ENCODE assay signal across 17 cellular contexts in genomic region chr19:45772130-45772880, GRCh38. TPM values are rescaled to one million over a fixed set of nuclear protein-coding genes. Genes with fewer than 3 reads are reported as not detected.
A peak's percentile ranks its signal among the peaks of the same experiment; 100 is the strongest.
DNase-seq lines count a peak whose midpoint lies in the region; ATAC-seq and TF ChIP-seq lines count a peak whose summit lies in the region.
"Had no signal": no experiment of that assay in that cellular context is flagged by ENCODE, and none has a peak within 500 bp of the region (broad histone marks: within the 10 kb centered on the region; RNA-seq: fewer than 3 reads in every experiment).

No MANE protein-coding gene starts in this region.

- H3K27ac ChIP-seq in A673 (ENCODE audit: low read depth, low read length, poor library complexity, severe bottlenecking) (peak overlapping the region; percentile 16), GM23338 (ENCODE audit: low read depth) (no peak overlapping the region; the same call in 1 of the 2 replicates)

- no peaks in the 10 kb centered on the region; the same call in 2 of the 3 replicates for H3K9me3 Mint-ChIP-seq in GM23338

- H3K27ac Mint-ChIP-seq in GM23338, result peak overlapping the region; percentile 78

- TF ChIP-seq CTCF in A673 (conservative IDR thresholded peaks at IDR 0.05; ENCODE audit: low read depth, low read length) (no peak), GM23338 (conservative IDR thresholded peaks at IDR 0.05; ENCODE audit: low read depth in 2 of 2) (no peak)

- H3K4me3 ChIP-seq in A673 (ENCODE audit: low read depth, low read length, poor library complexity, severe bottlenecking), result no peak overlapping the region
- peak overlapping the region; percentile 76; the same call in 1 of the 2 replicates for H3K4me3 ChIP-seq in GM23338
- no peak overlapping the region for H3K4me3 ChIP-seq in adipocyte (ENCODE audit: low read length)
- H3K4me3 ChIP-seq in mucosa of stomach (ENCODE audit: low read length), result peak overlapping the region; percentile 8
- H3K4me3 ChIP-seq: SJCRH30 had no signal

- H3K27me3 ChIP-seq in A673 (replicated peaks; ENCODE audit: insufficient read depth, low read depth, low read length, poor library complexity) (no peaks in the 10 kb centered on the region), GM23338 (ENCODE audit: insufficient read depth) (no peaks in the 10 kb centered on the region), adipocyte (replicated peaks; ENCODE audit: control insufficient read depth, insufficient read depth, low read length) (no peaks in the 10 kb centered on the region), mucosa of stomach (ENCODE audit: control insufficient read depth, insufficient read depth, low read length) (peaks cover 5% of the 10 kb centered on the region)
- H3K27me3 ChIP-seq: SJCRH30 had no signal

- H3K9ac ChIP-seq in adipocyte (ENCODE audit: low read length) (peak overlapping the region; percentile 2), mucosa of stomach (ENCODE audit: low read length) (peak overlapping the region; percentile 72)

- H3K36me3 Mint-ChIP-seq in GM23338 (ENCODE audit: low read depth), result peaks cover 34% of the 10 kb centered on the region

- H3K4me1 Mint-ChIP-seq in GM23338, result peaks cover 15% of the 10 kb centered on the region

- peaks cover 36% of the 10 kb centered on the region for H3K27me3 Mint-ChIP-seq in GM23338 (ENCODE audit: insufficient read depth, low read depth, poor library complexity)

- POLR2A ChIA-PET in A673 (lab: Charles Lee; ENCODE audit: low non-redundant PET), result no interaction called here

- peaks cover 4% of the 10 kb centered on the region for H3K4me1 ChIP-seq in A673 (ENCODE audit: insufficient read depth, low read length, poor library complexity, severe bottlenecking)
- peaks cover 9% of the 10 kb centered on the region; the same call in 1 of the 2 replicates for H3K4me1 ChIP-seq in GM23338 (ENCODE audit: insufficient read depth)
- peaks cover 9% of the 10 kb centered on the region for H3K4me1 ChIP-seq in adipocyte (ENCODE audit: control insufficient read depth, insufficient read depth, low read length)
- H3K4me1 ChIP-seq in mucosa of stomach (ENCODE audit: control insufficient read depth, insufficient read depth, low read length), result peaks cover 38% of the 10 kb centered on the region

- H3F3A ChIP-seq in GM23338 (replicated peaks; ENCODE audit: low read depth), result peaks cover 30% of the 10 kb centered on the region

- peaks cover 7% of the 10 kb centered on the region for H3K36me3 ChIP-seq in A673 (ENCODE audit: insufficient read depth, low read length, poor library complexity, severe bottlenecking)
- H3K36me3 ChIP-seq in GM23338 (ENCODE audit: insufficient read depth), result 0 out of 2 replicates have a peak, but pooled peaks cover 3% of the 10 kb centered on the region
- H3K36me3 ChIP-seq in adipocyte (ENCODE audit: control insufficient read depth, insufficient read depth, low read length, severe bottlenecking), result peaks cover 39% of the 10 kb centered on the region
- H3K36me3 ChIP-seq in mucosa of stomach (ENCODE audit: control insufficient read depth, insufficient read depth, low read length), result peaks cover 14% of the 10 kb centered on the region

- H3K4me3 Mint-ChIP-seq in GM23338, result peak overlapping the region; percentile 40; the same call in 2 of the 3 replicates

- intact Hi-C loops in A673 (cut with micrococcal nuclease; ENCODE audit: unreplicated experiment), result loop anchor here (10.0 kb wide), 1 partner anchor 78 kb away; the partner anchor contains the start of genes QPCTL and SNRPD2

- no peak overlapping the region for H2AFZ ChIP-seq in GM23338

- H3K4me2 ChIP-seq in GM23338, result no peak overlapping the region

- ATAC-seq in GM23338 (no peak), HG02642 (IDR thresholded peaks at IDR 0.05; ENCODE audit: poor library complexity, unreplicated experiment) (no peak)

- H3K9me3 ChIP-seq in A673 (ENCODE audit: low read depth, low read length, poor library complexity, severe bottlenecking) (no peaks in the 10 kb centered on the region), adipocyte (ENCODE audit: control insufficient read depth, low read length) (no peaks in the 10 kb centered on the region), mucosa of stomach (ENCODE audit: control insufficient read depth, low read length) (no peaks in the 10 kb centered on the region)
- H3K9me3 ChIP-seq: SJCRH30 had no signal

- H4K20me1 ChIP-seq in GM23338 (replicated peaks; ENCODE audit: insufficient read depth), result peaks cover 3% of the 10 kb centered on the region; the same call in 1 of the 2 replicates

- CTCF ChIA-PET in A673 (lab: Charles Lee), result no interaction called here

- H3K79me2 ChIP-seq in GM23338 (replicated peaks; ENCODE audit: insufficient read depth), result no peaks in the 10 kb centered on the region

- DNase-seq in A673 (ENCODE audit: low spot score) (no peak), GM23338 (ENCODE audit: low spot score) (no peak), adipocyte (ENCODE audit: low read depth) (no peak), HT-29 (ENCODE audit: low spot score) (no peak), occipital lobe (lab: John Stamatoyannopoulos, UW) (no peak), H4 (ENCODE audit: low spot score) (no peak)
- DNase-seq: activated effector memory CD4-positive, alpha-beta T cell treated with anti-CD3 and anti-CD28 coated beads, Interleukin-2, amount 50 U/mL, for 16 hours; cerebellar nuclear complex; HCEC 1CT; SJCRH30; stimulated activated CD4-positive, alpha-beta T cell treated with anti-CD3 and anti-CD28 coated beads, Interleukin-4, amount 100 ng/mL, for 4 hours; stimulated activated naive CD4-positive, alpha-beta T cell had no signal

- no peaks in the 10 kb centered on the region for H3K9me2 ChIP-seq in GM23338 (ENCODE audit: insufficient read depth)

- BruUV-seq in A673 (replicated peaks; lab: Mats Ljungman, UMichigan), result no TSS peak

TF ChIP-seq in GM23338, 12 proteins besides CTCF, POLR2A, EP300 and RAD21:
- TF ChIP-seq POLR2AphosphoS5 (IDR thresholded peaks at IDR 0.05; ENCODE audit: low read depth), result 0 out of 2 replicates have a peak, but pooled peaks have one; percentile 11
- no peak for TF ChIP-seq EZH2phosphoT487 (IDR thresholded peaks at IDR 0.05; ENCODE audit: unreplicated experiment)

RNA-seq across cellular contexts. Expression of gene SIX5, which starts 3.3 kb away (rescaled TPM):
- total RNA-seq in A673 (2021) (23.6 and 26.7 TPM in 2 replicates), occipital lobe (1.2 TPM)
- total RNA-seq in GM23338 (2014; rRNA removed; shearing (Covaris generic)), result 16.1 and 22.6 TPM in 2 replicates
- 10.1 and 12.4 TPM in 2 replicates for polyA plus RNA-seq in GM23338 (2016; fragmentation: Nextera tagmentation; extraction: Ambion mirVana)
- 26.8 and 28.6 TPM in 2 replicates for total RNA-seq in HT-29 (2014; rRNA removed; shearing (Covaris generic))
- total RNA-seq in H4 (2014; rRNA removed; shearing (Covaris generic)), result 2.9 and 3.2 TPM in 2 replicates

RNA-seq across cellular contexts. Expression of gene DMPK, which starts 10.0 kb away (rescaled TPM):
- 79.9 and 82.0 TPM in 2 replicates for total RNA-seq in A673 (2021)
- total RNA-seq in GM23338 (2014; rRNA removed; shearing (Covaris generic)), result 18.9 and 24.0 TPM in 2 replicates
- polyA plus RNA-seq in GM23338 (2016; fragmentation: Nextera tagmentation; extraction: Ambion mirVana), result 9.2 and 9.8 TPM in 2 replicates
- 31.1 and 45.7 TPM in 2 replicates for total RNA-seq in HT-29 (2014; rRNA removed; shearing (Covaris generic))
- 16.7 TPM for total RNA-seq in occipital lobe
- total RNA-seq in H4 (2014; rRNA removed; shearing (Covaris generic)), result 1.6 and 2.2 TPM in 2 replicates

RNA-seq across cellular contexts. Expression of gene DMWD, which starts 20.3 kb away (rescaled TPM):
- total RNA-seq in A673 (2021) (79.2 and 86.7 TPM in 2 replicates), occipital lobe (41.0 TPM)
- 33.1 and 45.6 TPM in 2 replicates for total RNA-seq in GM23338 (2014; rRNA removed; shearing (Covaris generic))
- 11.8 and 12.1 TPM in 2 replicates for polyA plus RNA-seq in GM23338 (2016; fragmentation: Nextera tagmentation; extraction: Ambion mirVana)
- 102 and 108 TPM in 2 replicates for total RNA-seq in HT-29 (2014; rRNA removed; shearing (Covaris generic))
- total RNA-seq in H4 (2014; rRNA removed; shearing (Covaris generic)), result 5.9 and 7.8 TPM in 2 replicates

RNA-seq across cellular contexts. Expression of gene MEIOSIN, which starts 39.1 kb away (rescaled TPM):
- not detected in 2 replicates for total RNA-seq in A673 (2021)
- 0.16 and 0.28 TPM in 2 replicates for total RNA-seq in GM23338 (2014; rRNA removed; shearing (Covaris generic))
- 0.21 TPM in 1 of 2 replicates, not detected in the other for polyA plus RNA-seq in GM23338 (2016; fragmentation: Nextera tagmentation; extraction: Ambion mirVana)
- total RNA-seq in HT-29 (2014; rRNA removed; shearing (Covaris generic)), result not detected in 2 replicates
- not detected for total RNA-seq in occipital lobe
- not detected in 2 replicates for total RNA-seq in H4 (2014; rRNA removed; shearing (Covaris generic))
- total RNA-seq: lung microvascular endothelial cell, renal cortical epithelial cell, SJCRH30 had no signal
- polyA plus RNA-seq: esophagus had no signal

RNA-seq across cellular contexts. Expression of gene FBXO46, which starts 41.6 kb away (rescaled TPM):
- total RNA-seq in A673 (2021) (18.8 and 24.3 TPM in 2 replicates), occipital lobe (11.4 TPM)
- 34.4 and 35.8 TPM in 2 replicates for total RNA-seq in GM23338 (2014; rRNA removed; shearing (Covaris generic))
- 9.4 and 12.0 TPM in 2 replicates for polyA plus RNA-seq in GM23338 (2016; fragmentation: Nextera tagmentation; extraction: Ambion mirVana)
- 44.4 and 57.6 TPM in 2 replicates for total RNA-seq in HT-29 (2014; rRNA removed; shearing (Covaris generic))
- total RNA-seq in H4 (2014; rRNA removed; shearing (Covaris generic)), result 2.3 and 2.8 TPM in 2 replicates

Comparison
In these comparisons a context has a peak if more than half of its experiments do, and no peak if none do; other contexts are left out.
1. H3K4me3 ChIP-seq: peak in GM23338 (single experiment) and mucosa of stomach (single experiment); none in A673 (single experiment) and adipocyte (single experiment).